ENCODE assay signal across 17 cellular contexts in genomic region chr9:20330688-20331087, GRCh38.
DNase-seq lines count a peak whose midpoint lies in the region; ATAC-seq, FAIRE-seq and TF ChIP-seq lines count a peak whose summit lies in the region.
"Had no signal": no experiment of that assay in that cellular context is flagged by ENCODE, and none has a peak within 500 bp of the region (broad histone marks: within the 10 kb centered on the region; RNA-seq: fewer than 3 reads in every experiment).

No MANE protein-coding gene starts in this region.

- H3K9me2 ChIP-seq in hepatocyte (replicated peaks; ENCODE audit: insufficient read depth) = no peaks in the 10 kb centered on the region

- no peak for FAIRE-seq in A549 (lab: Jason Lieb, UNC)
- peak; percentile 5 for FAIRE-seq in GM18507 (lab: Jason Lieb, UNC)
- FAIRE-seq: D721Med had no signal

- intact Hi-C loops in activated T-helper 1 cell treated with anti-CD3 and anti-CD28 coated beads, Interleukin-12 subunit alpha, Interleukin-12 subunit beta, Interleukin-2, Interleukin-4 antibody, amounts not matched to agents 30 ng/mL and 10 ng/mL and 1 ng/mL, durations not matched to agents 14 hours and 24 hours and 36 hours (cut with micrococcal nuclease) = loop anchor here (1.0 kb wide), 4 partner anchors 9 to 121 kb away; no protein-coding TSS in a partner anchor
- intact Hi-C loops in prostate gland (cut with DNase I) = no loop called here

- TF ChIP-seq POLR2A in A549 (IDR thresholded peaks at IDR 0.05; ENCODE audit: low read length) (no peak), prostate gland (IDR thresholded peaks at IDR 0.05) (no peak)

- no peaks in the 10 kb centered on the region for H3K27me3 Mint-ChIP-seq in activated naive CD8-positive, alpha-beta T cell treated with anti-CD3 and anti-CD28 coated beads, Interleukin-2, amount 10 ng/mL, durations not matched to agents 7 days and 5 days
- peaks cover 4% of the 10 kb centered on the region for H3K27me3 Mint-ChIP-seq in activated naive CD8-positive, alpha-beta T cell treated with anti-CD3 and anti-CD28 coated beads for 36 hours
- H3K27me3 Mint-ChIP-seq in activated T-helper 1 cell treated with anti-CD3 and anti-CD28 coated beads, Interleukin-12 subunit alpha, Interleukin-12 subunit beta, Interleukin-2, Interleukin-4 antibody, amounts not matched to agents 30 ng/mL and 10 ng/mL and 1 ng/mL, durations not matched to agents 14 hours and 24 hours and 36 hours (ENCODE audit: insufficient read depth) = peaks cover 2% of the 10 kb centered on the region
- H3K27me3 Mint-ChIP-seq: CD4-positive, alpha-beta T cell had no signal

- no peak for ATAC-seq in activated naive CD8-positive, alpha-beta T cell treated with anti-CD3 and anti-CD28 coated beads, Interleukin-2, amount 10 ng/mL, durations not matched to agents 7 days and 5 days (ENCODE audit: low read depth)
- ATAC-seq in A549 = no peak

- H3K4me1 ChIP-seq in A549 (no peaks in the 10 kb centered on the region), prostate gland (replicated peaks) (no peaks in the 10 kb centered on the region), hepatocyte (ENCODE audit: insufficient read depth) (no peaks in the 10 kb centered on the region)
- H3K4me1 ChIP-seq: BE2C, Caco-2 had no signal

- TF ChIP-seq CTCF in A549 (IDR thresholded peaks at IDR 0.05) (no peak), prostate gland (IDR thresholded peaks at IDR 0.05) (no peak), hepatocyte (IDR thresholded peaks at IDR 0.05; ENCODE audit: poor library complexity) (no peak)

- H3K36me3 ChIP-seq in prostate gland (no peaks in the 10 kb centered on the region), hepatocyte (replicated peaks; ENCODE audit: insufficient read depth, low read depth) (no peaks in the 10 kb centered on the region)
- H3K36me3 ChIP-seq: BE2C had no signal

- CTCF ChIA-PET in A549 (lab: Yijun Ruan, JAX) = no interaction called here

- H3K27ac ChIP-seq in A549 (no peak overlapping the region), prostate gland (no peak overlapping the region), hepatocyte (no peak overlapping the region)

- TF ChIP-seq EP300 in A549 (IDR thresholded peaks at IDR 0.05) = no peak

- H3K4me3 Mint-ChIP-seq in activated naive CD8-positive, alpha-beta T cell treated with anti-CD3 and anti-CD28 coated beads, Interleukin-2, amount 10 ng/mL, durations not matched to agents 7 days and 5 days = no peak overlapping the region
- H3K4me3 Mint-ChIP-seq in activated naive CD8-positive, alpha-beta T cell treated with anti-CD3 and anti-CD28 coated beads for 36 hours = no peak overlapping the region
- H3K4me3 Mint-ChIP-seq in activated T-helper 1 cell treated with anti-CD3 and anti-CD28 coated beads, Interleukin-12 subunit alpha, Interleukin-12 subunit beta, Interleukin-2, Interleukin-4 antibody, amounts not matched to agents 30 ng/mL and 10 ng/mL and 1 ng/mL, durations not matched to agents 14 hours and 24 hours and 36 hours = no peak overlapping the region
- H3K4me3 Mint-ChIP-seq: CD4-positive, alpha-beta T cell; H9 had no signal

- H3K4me1 Mint-ChIP-seq in activated naive CD8-positive, alpha-beta T cell treated with anti-CD3 and anti-CD28 coated beads, Interleukin-2, amount 10 ng/mL, durations not matched to agents 7 days and 5 days = peaks cover 41% of the 10 kb centered on the region
- H3K4me1 Mint-ChIP-seq in activated naive CD8-positive, alpha-beta T cell treated with anti-CD3 and anti-CD28 coated beads for 36 hours = peaks cover 19% of the 10 kb centered on the region
- peaks cover 32% of the 10 kb centered on the region for H3K4me1 Mint-ChIP-seq in activated T-helper 1 cell treated with anti-CD3 and anti-CD28 coated beads, Interleukin-12 subunit alpha, Interleukin-12 subunit beta, Interleukin-2, Interleukin-4 antibody, amounts not matched to agents 30 ng/mL and 10 ng/mL and 1 ng/mL, durations not matched to agents 14 hours and 24 hours and 36 hours (ENCODE audit: low read depth)

- no peak for TF ChIP-seq RAD21 in A549 (conservative IDR thresholded peaks at IDR 0.05 in 1 of 2, IDR thresholded peaks at IDR 0.05 in 1 of 2)

- no peaks in the 10 kb centered on the region for H3K9me3 ChIP-seq in A549
- no peaks in the 10 kb centered on the region for H3K9me3 ChIP-seq in prostate gland
- H3K9me3 ChIP-seq in hepatocyte (ENCODE audit: low read depth) = no peaks in the 10 kb centered on the region
- H3K9me3 ChIP-seq: BE2C, Caco-2 had no signal

- POLR2A ChIA-PET in activated naive CD8-positive, alpha-beta T cell treated with anti-CD3 and anti-CD28 coated beads, Interleukin-2, amount 10 ng/mL, durations not matched to agents 7 days and 5 days (lab: Charles Lee) = no interaction called here
- POLR2A ChIA-PET in A549 (lab: Yijun Ruan, JAX) = no interaction called here

- H3K4me3 ChIP-seq in A549 (no peak overlapping the region), prostate gland (no peak overlapping the region), hepatocyte (no peak overlapping the region)

- H3K4me2 ChIP-seq in A549 (no peak overlapping the region), hepatocyte (no peak overlapping the region)

- H3K79me2 ChIP-seq in hepatocyte = no peaks in the 10 kb centered on the region

- H3K27ac Mint-ChIP-seq in activated naive CD8-positive, alpha-beta T cell treated with anti-CD3 and anti-CD28 coated beads, Interleukin-2, amount 10 ng/mL, durations not matched to agents 7 days and 5 days = peak overlapping the region; percentile 34
- H3K27ac Mint-ChIP-seq in activated naive CD8-positive, alpha-beta T cell treated with anti-CD3 and anti-CD28 coated beads for 36 hours = no peak overlapping the region
- H3K27ac Mint-ChIP-seq in activated T-helper 1 cell treated with anti-CD3 and anti-CD28 coated beads, Interleukin-12 subunit alpha, Interleukin-12 subunit beta, Interleukin-2, Interleukin-4 antibody, amounts not matched to agents 30 ng/mL and 10 ng/mL and 1 ng/mL, durations not matched to agents 14 hours and 24 hours and 36 hours = peak overlapping the region; percentile 69
- H3K27ac Mint-ChIP-seq: CD4-positive, alpha-beta T cell; H9 had no signal

- H3K27me3 ChIP-seq in prostate gland (replicated peaks; ENCODE audit: insufficient read depth) = no peaks in the 10 kb centered on the region
- no peaks in the 10 kb centered on the region for H3K27me3 ChIP-seq in hepatocyte

- no peak for DNase-seq in activated naive CD8-positive, alpha-beta T cell treated with anti-CD3 and anti-CD28 coated beads, Interleukin-2, amount 10 ng/mL, durations not matched to agents 7 days and 5 days
- no peak for DNase-seq in activated naive CD8-positive, alpha-beta T cell treated with anti-CD3 and anti-CD28 coated beads for 36 hours
- DNase-seq in A549 (ENCODE audit: low read depth in 1 of 2, low spot score in 1 of 2) = no peak
- no peak for DNase-seq in GM18507 (ENCODE audit: extremely low spot score, insufficient read length, low read depth)
- DNase-seq in activated T-helper 1 cell treated with anti-CD3 and anti-CD28 coated beads, Interleukin-12 subunit alpha, Interleukin-12 subunit beta, Interleukin-2, Interleukin-4 antibody, amounts not matched to agents 30 ng/mL and 10 ng/mL and 1 ng/mL, durations not matched to agents 14 hours and 24 hours and 36 hours (ENCODE audit: low spot score) = no peak
- no peak for DNase-seq in prostate gland (ENCODE audit: low spot score)
- no peak for DNase-seq in NCI-H774 (lab: John Stamatoyannopoulos, UW)
- DNase-seq in hepatocyte (ENCODE audit: low spot score) = no peak
- DNase-seq: ACHN; BE2C; C1 segment of cervical spinal cord; Caco-2; CD4-positive, alpha-beta T cell; GDM1; GOT3; H9 had no signal

- H3K36me3 Mint-ChIP-seq in activated naive CD8-positive, alpha-beta T cell treated with anti-CD3 and anti-CD28 coated beads, Interleukin-2, amount 10 ng/mL, durations not matched to agents 7 days and 5 days = peaks cover 60% of the 10 kb centered on the region
- peaks cover 9% of the 10 kb centered on the region for H3K36me3 Mint-ChIP-seq in activated naive CD8-positive, alpha-beta T cell treated with anti-CD3 and anti-CD28 coated beads for 36 hours
- peaks cover 17% of the 10 kb centered on the region for H3K36me3 Mint-ChIP-seq in activated T-helper 1 cell treated with anti-CD3 and anti-CD28 coated beads, Interleukin-12 subunit alpha, Interleukin-12 subunit beta, Interleukin-2, Interleukin-4 antibody, amounts not matched to agents 30 ng/mL and 10 ng/mL and 1 ng/mL, durations not matched to agents 14 hours and 24 hours and 36 hours (ENCODE audit: low read depth)

- H4K20me1 ChIP-seq in hepatocyte (ENCODE audit: insufficient read depth, poor library complexity, severe bottlenecking) = no peaks in the 10 kb centered on the region

- H2AFZ ChIP-seq in hepatocyte = no peak overlapping the region

- peaks cover 22% of the 10 kb centered on the region for H3K9me3 Mint-ChIP-seq in activated naive CD8-positive, alpha-beta T cell treated with anti-CD3 and anti-CD28 coated beads, Interleukin-2, amount 10 ng/mL, durations not matched to agents 7 days and 5 days
- no peaks in the 10 kb centered on the region for H3K9me3 Mint-ChIP-seq in activated naive CD8-positive, alpha-beta T cell treated with anti-CD3 and anti-CD28 coated beads for 36 hours
- H3K9me3 Mint-ChIP-seq in activated T-helper 1 cell treated with anti-CD3 and anti-CD28 coated beads, Interleukin-12 subunit alpha, Interleukin-12 subunit beta, Interleukin-2, Interleukin-4 antibody, amounts not matched to agents 30 ng/mL and 10 ng/mL and 1 ng/mL, durations not matched to agents 14 hours and 24 hours and 36 hours = no peaks in the 10 kb centered on the region
- H3K9me3 Mint-ChIP-seq: CD4-positive, alpha-beta T cell had no signal

TF ChIP-seq in A549, 52 proteins besides CTCF, POLR2A, EP300 and RAD21 (continues in another document):
- TF ChIP-seq MAFK (IDR thresholded peaks at IDR 0.05; ENCODE audit: partially characterized antibody) = peak; percentile 92
- TF ChIP-seq ESRRA (IDR thresholded peaks at IDR 0.05; ENCODE audit: borderline replicate concordance, low read length) = no peak
- no peak for TF ChIP-seq GATA3 (IDR thresholded peaks at IDR 0.05; ENCODE audit: borderline replicate concordance)
- no peak for TF ChIP-seq SMC3 (IDR thresholded peaks at IDR 0.05)
- TF ChIP-seq PBX3 (IDR thresholded peaks at IDR 0.05) = no peak
